1 cellular context compared by ENCODE assay signal in the genomic region with DNA sequence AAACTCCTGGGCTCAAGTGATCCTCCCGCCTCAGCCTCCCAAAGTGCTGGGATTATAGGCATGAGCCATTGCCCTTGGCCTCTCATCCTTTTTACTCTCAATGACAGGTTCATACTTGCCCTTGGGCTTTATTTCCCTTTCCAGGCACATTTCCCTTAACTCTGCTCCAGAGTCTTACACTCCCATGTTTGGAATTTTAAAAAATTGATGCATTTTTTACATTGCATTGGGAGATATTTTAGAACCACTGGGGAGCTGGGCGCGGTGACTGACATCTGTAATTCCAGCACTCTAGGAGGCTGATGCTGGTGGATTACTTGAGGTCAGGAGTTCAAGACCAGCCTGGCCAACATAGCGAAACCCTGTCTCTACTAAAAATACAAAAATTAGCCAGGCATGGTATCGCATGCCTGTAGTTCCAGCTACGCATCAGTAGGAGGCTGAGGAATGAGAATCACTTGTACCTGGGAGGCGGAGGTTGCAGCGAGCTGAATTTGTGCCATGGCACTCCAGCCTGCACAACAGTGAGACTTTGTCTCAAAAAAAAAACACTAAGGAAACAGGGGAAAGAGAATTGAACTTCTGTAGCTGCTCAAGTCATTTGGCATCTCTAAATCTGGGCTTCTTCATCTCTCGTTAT.
TF ChIP-seq lines count a peak whose summit lies in the region.

No MANE protein-coding gene starts in this region.

TF ChIP-seq in H1, 55 proteins besides CTCF, POLR2A, EP300 and RAD21:
- no peak for TF ChIP-seq CEBPB (IDR thresholded peaks at IDR 0.05; ENCODE audit: low read depth, low read length)
- TF ChIP-seq ASH2L (IDR thresholded peaks at IDR 0.05; ENCODE audit: low read length), result no peak
- TF ChIP-seq, protein P1, sequence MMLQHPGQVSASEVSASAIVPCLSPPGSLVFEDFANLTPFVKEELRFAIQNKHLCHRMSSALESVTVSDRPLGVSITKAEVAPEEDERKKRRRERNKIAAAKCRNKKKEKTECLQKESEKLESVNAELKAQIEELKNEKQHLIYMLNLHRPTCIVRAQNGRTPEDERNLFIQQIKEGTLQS (IDR thresholded peaks at IDR 0.05; ENCODE audit: insufficient read depth, low read depth, low read length), result no peak
- no peak for TF ChIP-seq JUN (IDR thresholded peaks at IDR 0.05; ENCODE audit: low read depth, low read length)
- no peak for TF ChIP-seq SIRT6 (IDR thresholded peaks at IDR 0.05; ENCODE audit: low read length)
- no peak for TF ChIP-seq RXRA (IDR thresholded peaks at IDR 0.05; ENCODE audit: insufficient read depth, low read depth, low read length)
- no peak for TF ChIP-seq EZH2 (IDR thresholded peaks at IDR 0.05; ENCODE audit: low read depth, low read length, severe bottlenecking)
- no peak for TF ChIP-seq CTBP2 (IDR thresholded peaks at IDR 0.05; ENCODE audit: borderline replicate concordance, insufficient read depth, insufficient read length, low read length)
- TF ChIP-seq GTF2F1 (IDR thresholded peaks at IDR 0.05; ENCODE audit: borderline replicate concordance, low read depth, low read length), result no peak
- TF ChIP-seq, protein P2, sequence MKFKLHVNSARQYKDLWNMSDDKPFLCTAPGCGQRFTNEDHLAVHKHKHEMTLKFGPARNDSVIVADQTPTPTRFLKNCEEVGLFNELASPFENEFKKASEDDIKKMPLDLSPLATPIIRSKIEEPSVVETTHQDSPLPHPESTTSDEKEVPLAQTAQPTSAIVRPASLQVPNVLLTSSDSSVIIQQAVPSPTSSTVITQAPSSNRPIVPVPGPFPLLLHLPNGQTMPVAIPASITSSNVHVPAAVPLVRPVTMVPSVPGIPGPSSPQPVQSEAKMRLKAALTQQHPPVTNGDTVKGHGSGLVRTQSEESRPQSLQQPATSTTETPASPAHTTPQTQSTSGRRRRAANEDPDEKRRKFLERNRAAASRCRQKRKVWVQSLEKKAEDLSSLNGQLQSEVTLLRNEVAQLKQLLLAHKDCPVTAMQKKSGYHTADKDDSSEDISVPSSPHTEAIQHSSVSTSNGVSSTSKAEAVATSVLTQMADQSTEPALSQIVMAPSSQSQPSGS (IDR thresholded peaks at IDR 0.05; ENCODE audit: low read length), result no peak
- no peak for TF ChIP-seq CHD1 (IDR thresholded peaks at IDR 0.05; ENCODE audit: low read depth, low read length)
- TF ChIP-seq SP1 (IDR thresholded peaks at IDR 0.05; ENCODE audit: low read depth, low read length), result no peak
- TF ChIP-seq SUZ12 (IDR thresholded peaks at IDR 0.05; ENCODE audit: low read length), result no peak
- no peak for TF ChIP-seq TAF7 (optimal IDR thresholded peaks at IDR 0.05; ENCODE audit: borderline replicate concordance, low read depth, low read length)
- no peak for TF ChIP-seq NANOG (IDR thresholded peaks at IDR 0.05; ENCODE audit: insufficient read depth, low read depth, low read length, poor library complexity, severe bottlenecking)
- TF ChIP-seq FOSL1 (IDR thresholded peaks at IDR 0.05; ENCODE audit: insufficient read depth, low read depth, low read length), result no peak
- TF ChIP-seq SRF (IDR thresholded peaks at IDR 0.05; ENCODE audit: low read depth, low read length), result no peak
